ENCODE assay signal across 8 cellular contexts in the genomic region with DNA sequence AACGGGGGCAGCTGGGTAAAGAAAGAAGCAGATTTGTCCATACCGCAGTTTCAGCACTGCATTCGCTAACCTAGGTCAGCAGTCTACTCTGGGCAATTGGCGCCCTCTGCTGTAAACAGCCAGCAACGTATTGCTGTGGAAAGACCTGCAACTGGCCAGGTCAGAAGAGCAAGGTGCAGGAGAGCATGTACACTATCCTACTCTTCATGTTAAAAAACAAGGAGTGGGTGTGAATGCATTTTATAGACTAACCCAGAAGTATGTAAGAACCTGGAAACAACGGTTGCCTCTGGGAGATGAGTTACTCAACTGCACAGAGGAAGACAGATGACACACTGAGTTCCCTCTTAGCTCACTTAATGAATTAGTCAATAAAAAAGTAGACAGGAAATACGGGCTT. TPM values are rescaled to one million over a fixed set of nuclear protein-coding genes. Genes with fewer than 3 reads are reported as not detected.
A peak's percentile ranks its signal among the peaks of the same experiment; 100 is the strongest.
DNase-seq lines count a peak whose midpoint lies in the region; ATAC-seq and TF ChIP-seq lines count a peak whose summit lies in the region.

No MANE protein-coding gene starts in this region.

- H3K4me3 Mint-ChIP-seq in natural killer cell treated with Interleukin-12 subunit alpha and Interleukin-12 subunit beta and Interleukin-15 and Interleukin-18, amount 100 ng/mL, for 72 hours, result peak overlapping the region; percentile 8

- peaks cover 30 to 32% of the 10 kb centered on the region in 2 donors for H3K4me1 Mint-ChIP-seq in natural killer cell treated with Interleukin-12 subunit alpha and Interleukin-12 subunit beta and Interleukin-15 and Interleukin-18, amount 100 ng/mL, for 72 hours (ENCODE audit: low read depth in 2 of 2)

- no peak overlapping the region for H3K27ac Mint-ChIP-seq in natural killer cell treated with Interleukin-12 subunit alpha and Interleukin-12 subunit beta and Interleukin-15 and Interleukin-18, amount 100 ng/mL, for 72 hours

- peaks cover 20% of the 10 kb centered on the region for H3K36me3 Mint-ChIP-seq in natural killer cell treated with Interleukin-12 subunit alpha and Interleukin-12 subunit beta and Interleukin-15 and Interleukin-18, amount 100 ng/mL, for 72 hours

- H3K9me3 Mint-ChIP-seq in natural killer cell treated with Interleukin-12 subunit alpha and Interleukin-12 subunit beta and Interleukin-15 and Interleukin-18, amount 100 ng/mL, for 72 hours, result no peaks in the 10 kb centered on the region

- DNase-seq in COLO829 (ENCODE audit: low spot score) (peak; percentile 68), NOMO-1 treated with dmso at 0.1 percent for 144 hours (lab: John Stamatoyannopoulos, UW; ENCODE audit: unreplicated experiment) (peak; percentile 19), epithelial cell of proximal tubule (ENCODE audit: low read depth) (peak; percentile 22)
- DNase-seq in activated CD8-positive, alpha-beta memory T cell treated with anti-CD3 and anti-CD28 coated beads, Interleukin-2, amount 50 U/mL, for 4 hours, result peak; percentile 71
- peak; percentile 73 for DNase-seq in natural killer cell treated with Interleukin-12 subunit alpha and Interleukin-12 subunit beta and Interleukin-15 and Interleukin-18, amount 100 ng/mL, for 72 hours (ENCODE audit: low spot score)
- peak; percentile 44 to 75 (median 68) for DNase-seq in stimulated activated naive CD4-positive, alpha-beta T cell (lab: John Stamatoyannopoulos, UW)

- H3K27me3 Mint-ChIP-seq in natural killer cell treated with Interleukin-12 subunit alpha and Interleukin-12 subunit beta and Interleukin-15 and Interleukin-18, amount 100 ng/mL, for 72 hours, result no peaks in the 10 kb centered on the region

- no peak overlapping the region for H3K4me3 ChIP-seq in epithelial cell of proximal tubule (ENCODE audit: low read depth, low read length)

- TF ChIP-seq CTCF in epithelial cell of proximal tubule (conservative IDR thresholded peaks at IDR 0.05; ENCODE audit: low read depth, low read length), result peak; percentile 93

- ATAC-seq in GM19452 (IDR thresholded peaks at IDR 0.05; ENCODE audit: unreplicated experiment), result peak; percentile 86
- peak; percentile 96 for ATAC-seq in HG03520 (IDR thresholded peaks at IDR 0.05; ENCODE audit: unreplicated experiment)
- ATAC-seq in natural killer cell treated with Interleukin-12 subunit alpha and Interleukin-12 subunit beta and Interleukin-15 and Interleukin-18, amount 100 ng/mL, for 72 hours, result peak; percentile 91

RNA-seq across cellular contexts. Expression of a gene that starts 6.2 kb away (rescaled TPM):
- total RNA-seq in epithelial cell of proximal tubule, result 66.1 and 67.7 TPM in 2 replicates
- 10 to 100 TPM; 61.5 to 76.0 TPM for total RNA-seq in natural killer cell treated with Interleukin-12 subunit alpha and Interleukin-12 subunit beta and Interleukin-15 and Interleukin-18, amount 100 ng/mL, for 72 hours

RNA-seq across cellular contexts. Expression of a gene that starts 44.2 kb away (rescaled TPM):
- total RNA-seq in epithelial cell of proximal tubule, result 4.1 and 5.2 TPM in 2 replicates
- total RNA-seq in natural killer cell treated with Interleukin-12 subunit alpha and Interleukin-12 subunit beta and Interleukin-15 and Interleukin-18, amount 100 ng/mL, for 72 hours, result 10 to 100 TPM; 11.0 to 12.1 TPM

RNA-seq across cellular contexts. Expression of a gene that starts 50.2 kb away (rescaled TPM):
- total RNA-seq in epithelial cell of proximal tubule, result 2.0 and 3.7 TPM in 2 replicates
- 1 to 10 TPM; 3.4 to 5.4 TPM for total RNA-seq in natural killer cell treated with Interleukin-12 subunit alpha and Interleukin-12 subunit beta and Interleukin-15 and Interleukin-18, amount 100 ng/mL, for 72 hours

Comparison
In these comparisons a context has a peak if more than half of its experiments do, and no peak if none do; other contexts are left out.
1. DNase-seq: peak in every context shown above with its lines; median percentile 73 in natural killer cell treated with Interleukin-12 subunit alpha and Interleukin-12 subunit beta and Interleukin-15 and Interleukin-18, amount 100 ng/mL, for 72 hours; 71 in activated CD8-positive, alpha-beta memory T cell treated with anti-CD3 and anti-CD28 coated beads, Interleukin-2, amount 50 U/mL, for 4 hours; 68 in COLO829; 68 in stimulated activated naive CD4-positive, alpha-beta T cell; 22 in epithelial cell of proximal tubule; 19 in NOMO-1 treated with dmso at 0.1 percent for 144 hours.